ENCODE assay signal across 8 cellular contexts in the genomic region with DNA sequence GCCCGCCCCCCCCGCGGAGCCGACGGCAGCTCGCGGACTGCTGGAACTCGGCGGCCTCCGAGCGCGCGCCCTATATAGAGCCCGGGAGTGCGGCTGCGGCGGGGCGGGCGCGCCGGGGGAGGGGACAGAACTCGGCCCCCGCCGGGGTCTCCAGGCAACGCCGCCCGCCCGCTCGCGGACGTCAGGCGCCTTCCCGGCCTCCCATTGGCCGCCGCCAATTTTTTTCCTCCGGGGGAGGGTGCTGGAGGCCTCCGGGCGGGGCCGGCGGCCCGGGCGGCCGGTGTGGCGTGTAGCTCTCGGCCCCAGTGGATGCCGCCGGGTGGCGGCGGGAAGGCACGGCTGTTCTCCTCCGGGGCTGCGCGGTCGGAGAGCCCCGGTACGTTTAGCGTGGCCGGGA. TPM values are rescaled to one million over a fixed set of nuclear protein-coding genes. Genes with fewer than 3 reads are reported as not detected.
DNase-seq lines count a peak whose midpoint lies in the region; ATAC-seq and TF ChIP-seq lines count a peak whose summit lies in the region.

A gene with protein sequence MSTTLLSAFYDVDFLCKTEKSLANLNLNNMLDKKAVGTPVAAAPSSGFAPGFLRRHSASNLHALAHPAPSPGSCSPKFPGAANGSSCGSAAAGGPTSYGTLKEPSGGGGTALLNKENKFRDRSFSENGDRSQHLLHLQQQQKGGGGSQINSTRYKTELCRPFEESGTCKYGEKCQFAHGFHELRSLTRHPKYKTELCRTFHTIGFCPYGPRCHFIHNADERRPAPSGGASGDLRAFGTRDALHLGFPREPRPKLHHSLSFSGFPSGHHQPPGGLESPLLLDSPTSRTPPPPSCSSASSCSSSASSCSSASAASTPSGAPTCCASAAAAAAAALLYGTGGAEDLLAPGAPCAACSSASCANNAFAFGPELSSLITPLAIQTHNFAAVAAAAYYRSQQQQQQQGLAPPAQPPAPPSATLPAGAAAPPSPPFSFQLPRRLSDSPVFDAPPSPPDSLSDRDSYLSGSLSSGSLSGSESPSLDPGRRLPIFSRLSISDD (minus strand): TSS at position 49 of the 397 bp plus-strand sequence. CDS start 291 bp downstream, outside the sequence.

- peaks cover 11 to 49% of the 10 kb centered on the region in 2 donors for H3K4me1 ChIP-seq in left lung

- H3K4me3 ChIP-seq in left lung = peak within 1 kb of the TSS; percentile 72 to 83

- H3K9me3 ChIP-seq in left lung = no peaks in the 10 kb centered on the region

- H3K36me3 ChIP-seq in left lung = peaks cover 0 to 30% of the 10 kb centered on the region in 2 donors

- peak; percentile 45 for ATAC-seq in GM19372 (IDR thresholded peaks at IDR 0.05; ENCODE audit: low read depth, unreplicated experiment)
- peak; percentile 59 for ATAC-seq in HG03520 (IDR thresholded peaks at IDR 0.05; ENCODE audit: unreplicated experiment)
- ATAC-seq in left lung = peak; percentile 77

- DNase-seq in C1 segment of cervical spinal cord (lab: John Stamatoyannopoulos, UW) (peak; percentile 37 to 98 (median 92)), NCI-H748 (lab: John Stamatoyannopoulos, UW; ENCODE audit: unreplicated experiment) (peak; percentile 92), cortex of kidney (lab: John Stamatoyannopoulos, UW) (peak; percentile 78), left lung (peak; percentile 97 to 99)
- peak; percentile 95 for DNase-seq in activated CD4-positive, alpha-beta T cell treated with anti-CD3 and anti-CD28 coated beads, Interleukin-2, amount 50 U/mL, for 1 hour
- peak; percentile 94 for DNase-seq in stimulated activated CD4-positive, alpha-beta T cell treated with anti-CD3 and anti-CD28 coated beads, Interleukin-4, amount 100 ng/mL, for 24 hours

- peak in 1 of 2 donors; percentile 17 for TF ChIP-seq CTCF in left lung (IDR thresholded peaks at IDR 0.05)

- H3K27me3 ChIP-seq in left lung = no peaks in the 10 kb centered on the region

- H3K27ac ChIP-seq in left lung = peak within 1 kb of the TSS; percentile 99

- intact Hi-C loops in left lung (cut with DNase I) = loop anchor here (5.0 to 10.0 kb wide), 4 partner anchors 92 to 262 kb away; no protein-coding TSS in a partner anchor

RNA-seq across cellular contexts. Expression of the gene that starts here (rescaled TPM):
- total RNA-seq in left lung = 100 to 1,000 TPM in 1 of 2 donors, 10 to 100 TPM in 1; 72.2 to 112 TPM

Comparison
In these comparisons a context has a peak if more than half of its experiments do, and no peak if none do; other contexts are left out.
1. Peak in every context shown above with its lines: DNase-seq, ATAC-seq, H3K4me3 ChIP-seq and H3K27ac ChIP-seq.